9 cellular contexts compared by ENCODE assay signal in the genomic region with DNA sequence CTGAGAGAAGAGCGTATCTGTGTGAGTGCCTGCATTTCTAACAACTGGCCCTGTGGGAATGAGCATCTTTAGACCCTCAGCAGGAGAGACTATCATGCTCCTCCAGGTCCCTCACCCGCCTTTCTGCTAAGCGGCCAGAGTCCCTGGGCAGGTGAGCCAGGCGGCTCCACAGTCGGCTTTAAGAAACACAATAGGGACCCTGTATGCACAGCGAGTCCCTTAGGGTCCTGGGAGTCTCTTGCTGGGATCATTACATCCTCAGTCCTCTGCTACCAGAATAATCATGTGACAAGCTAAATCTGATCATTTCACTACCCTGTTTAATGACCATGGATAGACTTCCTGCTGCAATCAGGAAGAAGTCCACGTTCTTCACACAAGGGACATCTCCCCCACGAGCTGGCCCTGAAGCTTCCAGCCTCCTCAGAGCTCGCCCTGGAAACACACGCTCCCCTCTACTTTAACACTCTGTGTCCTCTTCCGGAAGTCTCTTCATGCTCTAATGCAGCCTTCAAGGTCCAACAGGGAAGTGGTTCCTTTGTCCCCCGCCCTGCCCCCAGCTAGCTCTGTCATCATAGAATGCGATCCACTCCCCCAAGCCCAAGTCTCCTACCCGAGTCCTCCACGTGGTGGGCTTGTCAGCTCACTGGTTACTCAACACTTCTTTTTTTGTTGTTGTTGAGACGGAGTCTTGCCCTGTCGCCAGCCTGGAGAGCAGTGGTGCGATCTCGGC.
A peak's percentile ranks its signal among the peaks of the same experiment; 100 is the strongest.
DNase-seq lines count a peak whose midpoint lies in the region; ATAC-seq and TF ChIP-seq lines count a peak whose summit lies in the region.
"Had no signal": no experiment of that assay in that cellular context is flagged by ENCODE, and none has a peak within 500 bp of the region (broad histone marks: within the 10 kb centered on the region; RNA-seq: fewer than 3 reads in every experiment).

No MANE protein-coding gene starts in this region.

- peaks cover 4 to 47% (median 29%) of the 10 kb centered on the region in 4 donors for H3K4me1 Mint-ChIP-seq in CD4-positive, CD25-positive, alpha-beta regulatory T cell
- peaks cover 70% of the 10 kb centered on the region for H3K4me1 Mint-ChIP-seq in activated CD8-positive, alpha-beta T cell treated with anti-CD3 and anti-CD28 coated beads, Interleukin-2, amount 10 ng/mL, durations not matched to agents 7 days and 5 days (ENCODE audit: low read depth)

- no peak overlapping the region for H3K4ac ChIP-seq in mesendoderm (ENCODE audit: low read depth, low read length)

- peaks cover 20% of the 10 kb centered on the region for H3K36me3 ChIP-seq in CD4-positive, CD25-positive, alpha-beta regulatory T cell (ENCODE audit: control insufficient read depth, insufficient read depth, low read length)
- H3K36me3 ChIP-seq in right lobe of liver = peaks cover 0 to 5% (median 0%) of the 10 kb centered on the region in 4 donors
- H3K36me3 ChIP-seq in mesendoderm (ENCODE audit: control insufficient read depth, insufficient read depth, low read length) = no peaks in the 10 kb centered on the region
- no peaks in the 10 kb centered on the region for H3K36me3 ChIP-seq in prostate gland
- peaks cover 14% of the 10 kb centered on the region for H3K36me3 ChIP-seq in brain microvascular endothelial cell (replicated peaks)

- H3K9me3 ChIP-seq in CD4-positive, CD25-positive, alpha-beta regulatory T cell (ENCODE audit: control insufficient read depth in 2 of 2, low read length in 2 of 2) = no peaks in the 10 kb centered on the region
- H3K9me3 ChIP-seq in right lobe of liver (no peaks in the 10 kb centered on the region), prostate gland (no peaks in the 10 kb centered on the region)
- H3K9me3 ChIP-seq: thoracic aorta had no signal

- H2AK5ac ChIP-seq in mesendoderm (ENCODE audit: low read length) = no peak overlapping the region

- no peak overlapping the region for H3K4me3 Mint-ChIP-seq in CD4-positive, CD25-positive, alpha-beta regulatory T cell
- no peak overlapping the region for H3K4me3 Mint-ChIP-seq in activated CD8-positive, alpha-beta T cell treated with anti-CD3 and anti-CD28 coated beads, Interleukin-2, amount 10 ng/mL, durations not matched to agents 7 days and 5 days

- H3K18ac ChIP-seq in mesendoderm (ENCODE audit: low read length) = no peak overlapping the region

- no peak overlapping the region for H4K8ac ChIP-seq in mesendoderm (ENCODE audit: low read depth, low read length)

- H2BK5ac ChIP-seq in mesendoderm (ENCODE audit: low read length) = no peak overlapping the region

- H3K27ac Mint-ChIP-seq in CD4-positive, CD25-positive, alpha-beta regulatory T cell = peak overlapping the region in 2 of 3 donors; percentile 65 to 71
- no peak overlapping the region for H3K27ac Mint-ChIP-seq in activated CD8-positive, alpha-beta T cell treated with anti-CD3 and anti-CD28 coated beads, Interleukin-2, amount 10 ng/mL, durations not matched to agents 7 days and 5 days

- WGBS in right lobe of liver (ENCODE audit: insufficient coverage, low coverage, low lambda C conversion rate, missing lambda C conversion rate) = 57% methylated on average over 12 of the region's 19 CpGs
- no CpG with 5 or more reads among the region's 19 CpGs for WGBS in mesendoderm (ENCODE audit: extremely low coverage, insufficient coverage, low lambda C conversion rate)
- 70% methylated on average over 19 of the region's 19 CpGs for WGBS in prostate gland

- TF ChIP-seq CTCF in right lobe of liver (IDR thresholded peaks at IDR 0.05) (no peak), prostate gland (IDR thresholded peaks at IDR 0.05) (no peak), brain microvascular endothelial cell (IDR thresholded peaks at IDR 0.05; ENCODE audit: low read depth, low read length, missing control alignments) (no peak)

- peaks cover 14% of the 10 kb centered on the region for H3K36me3 Mint-ChIP-seq in CD4-positive, CD25-positive, alpha-beta regulatory T cell
- peaks cover 18% of the 10 kb centered on the region for H3K36me3 Mint-ChIP-seq in activated CD8-positive, alpha-beta T cell treated with anti-CD3 and anti-CD28 coated beads, Interleukin-2, amount 10 ng/mL, durations not matched to agents 7 days and 5 days (ENCODE audit: low read depth)

- TF ChIP-seq POLR2A in right lobe of liver (IDR thresholded peaks at IDR 0.05) (no peak), prostate gland (IDR thresholded peaks at IDR 0.05) (no peak)

- no peak overlapping the region for H4K5ac ChIP-seq in mesendoderm (ENCODE audit: low read length)

- no peak overlapping the region for H3K4me3 ChIP-seq in CD4-positive, CD25-positive, alpha-beta regulatory T cell (ENCODE audit: low read depth, low read length)
- H3K4me3 ChIP-seq in right lobe of liver (no peak overlapping the region), mesendoderm (ENCODE audit: low read length) (no peak overlapping the region), prostate gland (no peak overlapping the region), brain microvascular endothelial cell (ENCODE audit: low read depth, low read length) (no peak overlapping the region)
- H3K4me3 ChIP-seq: thoracic aorta had no signal

- no peak for DNase-seq in CD4-positive, CD25-positive, alpha-beta regulatory T cell
- DNase-seq in SIG-M5 (lab: John Stamatoyannopoulos, UW) (peak; percentile 32), right lobe of liver (peak in 2 of 3 donors; percentile 56 to 58), mesendoderm (no peak), prostate gland (ENCODE audit: low spot score) (no peak), brain microvascular endothelial cell (no peak)
- DNase-seq in activated CD8-positive, alpha-beta T cell treated with anti-CD3 and anti-CD28 coated beads, Interleukin-2, amount 10 ng/mL, durations not matched to agents 7 days and 5 days = no peak

- H3K9ac ChIP-seq in mesendoderm (ENCODE audit: low read length) = no peak overlapping the region

- in situ Hi-C loops in brain microvascular endothelial cell (cut with HindIII; ENCODE audit: low pct_ligation_motif_present, low sequenced_read_pairs) = no loop called here

- no peak overlapping the region for H3K4me2 ChIP-seq in mesendoderm (ENCODE audit: low read length)

- no peak overlapping the region for H3K56ac ChIP-seq in mesendoderm (ENCODE audit: low read length)

- peak in 1 of 2 donors; percentile 26 for ATAC-seq in CD4-positive, CD25-positive, alpha-beta regulatory T cell (ENCODE audit: low read depth in 2 of 2)
- ATAC-seq in GM21576 (IDR thresholded peaks at IDR 0.05; ENCODE audit: unreplicated experiment) (peak; percentile 67), right lobe of liver (peak; percentile 39 to 65 (median 44))
- no peak for ATAC-seq in activated CD8-positive, alpha-beta T cell treated with anti-CD3 and anti-CD28 coated beads, Interleukin-2, amount 10 ng/mL, durations not matched to agents 7 days and 5 days

- H3K79me2 ChIP-seq in mesendoderm (ENCODE audit: control insufficient read depth, insufficient read depth, low read length) = no peaks in the 10 kb centered on the region

- no peak overlapping the region for H3K23ac ChIP-seq in mesendoderm (ENCODE audit: low read length)

- H3K9me3 Mint-ChIP-seq in CD4-positive, CD25-positive, alpha-beta regulatory T cell = no peaks in the 10 kb centered on the region
- H3K9me3 Mint-ChIP-seq in activated CD8-positive, alpha-beta T cell treated with anti-CD3 and anti-CD28 coated beads, Interleukin-2, amount 10 ng/mL, durations not matched to agents 7 days and 5 days (ENCODE audit: insufficient read depth) = no peaks in the 10 kb centered on the region

- no peak overlapping the region for H2BK120ac ChIP-seq in mesendoderm (ENCODE audit: low read depth, low read length)

- H3K79me1 ChIP-seq in mesendoderm (ENCODE audit: low read length) = no peaks in the 10 kb centered on the region

- intact Hi-C loops in right lobe of liver (cut with DNase I) = loop anchor here in 1 of 2 donors (10.0 kb wide), 1 partner anchor 185 kb away; no protein-coding TSS in a partner anchor
- intact Hi-C loops in prostate gland (cut with DNase I) = loop anchor here (5.0 kb wide), 1 partner anchor 183 kb away; no protein-coding TSS in a partner anchor

- no peak overlapping the region for H3K27ac ChIP-seq in CD4-positive, CD25-positive, alpha-beta regulatory T cell (ENCODE audit: insufficient read depth, low read length, poor library complexity, severe bottlenecking)
- H3K27ac ChIP-seq in right lobe of liver (peak overlapping the region in 2 of 3 donors; percentile 4 to 24), mesendoderm (ENCODE audit: low read depth, low read length) (no peak overlapping the region), prostate gland (no peak overlapping the region), brain microvascular endothelial cell (no peak overlapping the region)

- CTCF ChIA-PET in activated CD8-positive, alpha-beta T cell treated with anti-CD3 and anti-CD28 coated beads, Interleukin-2, amount 10 ng/mL, durations not matched to agents 7 days and 5 days (lab: Charles Lee) = interaction anchor here (1.7 to 3.7 kb wide), 7 partner anchors 14 to 185 kb away, joined by 4 to 45 read pairs (median 20); no protein-coding TSS in a partner anchor

- H2BK15ac ChIP-seq in mesendoderm (replicated peaks; ENCODE audit: low read depth) = no peak overlapping the region

- no peaks in the 10 kb centered on the region for H3K27me3 ChIP-seq in CD4-positive, CD25-positive, alpha-beta regulatory T cell (ENCODE audit: control insufficient read depth, insufficient read depth, low read length)
- H3K27me3 ChIP-seq in right lobe of liver = no peaks in the 10 kb centered on the region
- no peaks in the 10 kb centered on the region for H3K27me3 ChIP-seq in mesendoderm (ENCODE audit: insufficient read depth, low read length, poor library complexity)
- no peaks in the 10 kb centered on the region for H3K27me3 ChIP-seq in prostate gland (replicated peaks; ENCODE audit: insufficient read depth)
- H3K27me3 ChIP-seq in brain microvascular endothelial cell (replicated peaks) = no peaks in the 10 kb centered on the region

- peaks cover 7% of the 10 kb centered on the region for H3K4me1 ChIP-seq in CD4-positive, CD25-positive, alpha-beta regulatory T cell (ENCODE audit: control insufficient read depth, insufficient read depth, low read length, poor library complexity, severe bottlenecking)
- H3K4me1 ChIP-seq in right lobe of liver (peaks cover 0 to 11% (median 0%) of the 10 kb centered on the region in 4 donors), mesendoderm (ENCODE audit: control insufficient read depth, low read depth, low read length) (no peaks in the 10 kb centered on the region), prostate gland (replicated peaks) (peaks cover 4% of the 10 kb centered on the region)

- POLR2A ChIA-PET in activated CD8-positive, alpha-beta T cell treated with anti-CD3 and anti-CD28 coated beads, Interleukin-2, amount 10 ng/mL, durations not matched to agents 7 days and 5 days (lab: Charles Lee) = interaction anchor here (2.2 kb wide), 1 partner anchor 15 kb away, joined by 6 read pairs; no protein-coding TSS in a partner anchor

- no peaks in the 10 kb centered on the region for H3K27me3 Mint-ChIP-seq in CD4-positive, CD25-positive, alpha-beta regulatory T cell
- H3K27me3 Mint-ChIP-seq in activated CD8-positive, alpha-beta T cell treated with anti-CD3 and anti-CD28 coated beads, Interleukin-2, amount 10 ng/mL, durations not matched to agents 7 days and 5 days (ENCODE audit: low read depth) = no peaks in the 10 kb centered on the region

Comparison
In these comparisons a context has a peak if more than half of its experiments do, and no peak if none do; other contexts are left out.
1. DNase-seq: peak in SIG-M5 (single experiment) and right lobe of liver (2 of 3); none in CD4-positive, CD25-positive, alpha-beta regulatory T cell (0 of 3), mesendoderm (single experiment), activated CD8-positive, alpha-beta T cell treated with anti-CD3 and anti-CD28 coated beads, Interleukin-2, amount 10 ng/mL, durations not matched to agents 7 days and 5 days (single experiment), prostate gland (single experiment) and brain microvascular endothelial cell (single experiment).
2. H3K27ac ChIP-seq: peak in right lobe of liver (2 of 3); none in CD4-positive, CD25-positive, alpha-beta regulatory T cell (single experiment), mesendoderm (single experiment), prostate gland (0 of 2) and brain microvascular endothelial cell (single experiment).